In genomic region chr5:59207416-59207815, GRCh38 we compare ENCODE assay signal across 20 cellular contexts.
"Had no signal": no experiment of that assay in that cellular context is flagged by ENCODE, and none has a peak within 500 bp of the region (broad histone marks: within the 10 kb centered on the region; RNA-seq: fewer than 3 reads in every experiment).

No MANE protein-coding gene starts in this region.

- H3K27me3 Mint-ChIP-seq: dendritic cell treated with granulocyte-macrophage colony-stimulating factor and Interleukin-4, amounts not matched to agents 40 ng/mL and 50 ng/mL, for 4 days had no signal

- ATAC-seq: activated CD8-positive, alpha-beta memory T cell treated with anti-CD3 and anti-CD28 coated beads, Interleukin-2, amount 10 ng/mL, durations not matched to agents 7 days and 5 days; lower lobe of right lung; mucosa of descending colon; T-helper 17 cell had no signal

- H3K27me3 ChIP-seq: spleen had no signal

- H3K9me3 ChIP-seq: lower lobe of right lung, mucosa of descending colon, spleen had no signal

- H3K27ac Mint-ChIP-seq: activated CD4-positive, alpha-beta memory T cell treated with anti-CD3 and anti-CD28 coated beads, Interleukin-2, amount 10 ng/mL, durations not matched to agents 7 days and 5 days; activated CD8-positive, alpha-beta memory T cell treated with anti-CD3 and anti-CD28 coated beads, Interleukin-2, amount 10 ng/mL, durations not matched to agents 7 days and 5 days; activated naive CD4-positive, alpha-beta T cell treated with anti-CD3 and anti-CD28 coated beads, Interleukin-2, amount 10 ng/mL, durations not matched to agents 7 days and 5 days; dendritic cell treated with granulocyte-macrophage colony-stimulating factor and Interleukin-4, amounts not matched to agents 40 ng/mL and 50 ng/mL, for 4 days; T-helper 17 cell had no signal

- H3K36me3 ChIP-seq: lower lobe of right lung, spleen had no signal

- H3K4me3 Mint-ChIP-seq: activated CD4-positive, alpha-beta memory T cell treated with anti-CD3 and anti-CD28 coated beads, Interleukin-2, amount 10 ng/mL, durations not matched to agents 7 days and 5 days; activated CD8-positive, alpha-beta memory T cell treated with anti-CD3 and anti-CD28 coated beads, Interleukin-2, amount 10 ng/mL, durations not matched to agents 7 days and 5 days; activated naive CD4-positive, alpha-beta T cell treated with anti-CD3 and anti-CD28 coated beads, Interleukin-2, amount 10 ng/mL, durations not matched to agents 7 days and 5 days; dendritic cell treated with granulocyte-macrophage colony-stimulating factor and Interleukin-4, amounts not matched to agents 40 ng/mL and 50 ng/mL, for 4 days; T-helper 17 cell had no signal

- H3K4me1 ChIP-seq: lower lobe of right lung, spleen had no signal

- H3K9me3 Mint-ChIP-seq: activated CD4-positive, alpha-beta memory T cell treated with anti-CD3 and anti-CD28 coated beads, Interleukin-2, amount 10 ng/mL, durations not matched to agents 7 days and 5 days; activated naive CD4-positive, alpha-beta T cell treated with anti-CD3 and anti-CD28 coated beads, Interleukin-2, amount 10 ng/mL, durations not matched to agents 7 days and 5 days; dendritic cell treated with granulocyte-macrophage colony-stimulating factor and Interleukin-4, amounts not matched to agents 40 ng/mL and 50 ng/mL, for 4 days had no signal

- H3K27ac ChIP-seq: lower lobe of right lung had no signal

- DNase-seq: activated CD4-positive, alpha-beta memory T cell treated with anti-CD3 and anti-CD28 coated beads, Interleukin-2, amount 10 ng/mL, durations not matched to agents 7 days and 5 days; activated CD4-positive, alpha-beta T cell treated with anti-CD3 and anti-CD28 coated beads for 48 hours; activated CD8-positive, alpha-beta memory T cell treated with anti-CD3 and anti-CD28 coated beads, Interleukin-2, amount 10 ng/mL, durations not matched to agents 7 days and 5 days; activated effector memory CD4-positive, alpha-beta T cell treated with anti-CD3 and anti-CD28 coated beads, Interleukin-2, amount 50 U/mL, for 16 hours; activated naive CD4-positive, alpha-beta T cell treated with anti-CD3 and anti-CD28 coated beads, Interleukin-2, amount 10 ng/mL, durations not matched to agents 7 days and 5 days; activated T-cell treated with anti-CD3 and anti-CD28 coated beads for 4 hours; effector CD4-positive, alpha-beta T cell; foreskin melanocyte; islet precursor cell; lower lobe of right lung; mesendoderm; mucosa of descending colon; nucleus accumbens; spleen; stimulated activated CD4-positive, alpha-beta T cell treated with anti-CD3 and anti-CD28 coated beads, Interleukin-4, amount 100 ng/mL, for 1 hour; stimulated activated naive CD4-positive, alpha-beta T cell treated with Interleukin-2 at 50 U/mL for 16 hours; SW 1271; T-helper 17 cell had no signal

- H3K36me3 Mint-ChIP-seq: activated CD8-positive, alpha-beta memory T cell treated with anti-CD3 and anti-CD28 coated beads, Interleukin-2, amount 10 ng/mL, durations not matched to agents 7 days and 5 days; activated naive CD4-positive, alpha-beta T cell treated with anti-CD3 and anti-CD28 coated beads, Interleukin-2, amount 10 ng/mL, durations not matched to agents 7 days and 5 days had no signal

- FAIRE-seq: endometrium had no signal

- H3K4me3 ChIP-seq: lower lobe of right lung, mucosa of descending colon, spleen had no signal

- H3K4me1 Mint-ChIP-seq: activated CD8-positive, alpha-beta memory T cell treated with anti-CD3 and anti-CD28 coated beads, Interleukin-2, amount 10 ng/mL, durations not matched to agents 7 days and 5 days; activated naive CD4-positive, alpha-beta T cell treated with anti-CD3 and anti-CD28 coated beads, Interleukin-2, amount 10 ng/mL, durations not matched to agents 7 days and 5 days; T-helper 17 cell had no signal
